28 cellular contexts compared by ENCODE assay signal in the genomic region with DNA sequence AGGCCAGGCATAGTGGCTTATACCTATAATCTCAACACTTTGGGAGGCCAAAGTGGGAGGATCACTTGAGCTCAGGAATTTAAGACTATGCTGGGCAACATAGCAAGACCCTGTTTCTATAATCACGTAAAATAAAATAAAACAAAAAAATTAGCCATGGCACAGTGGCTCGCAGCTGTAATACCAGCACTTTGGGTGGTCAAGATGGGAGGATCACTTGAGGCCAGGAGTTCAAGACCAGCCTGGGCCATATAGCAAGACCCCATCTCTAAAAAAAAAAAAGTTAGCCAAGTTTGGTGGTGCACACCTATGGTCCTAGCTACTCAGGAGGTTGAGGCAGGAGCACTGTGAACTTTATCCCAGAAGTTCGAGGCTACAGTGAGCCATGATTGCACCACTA.
"Had no signal": no experiment of that assay in that cellular context is flagged by ENCODE, and none has a peak within 500 bp of the region (broad histone marks: within the 10 kb centered on the region; RNA-seq: fewer than 3 reads in every experiment).

No MANE protein-coding gene starts in this region.

- H3K27me3 Mint-ChIP-seq: dendritic cell treated with granulocyte-macrophage colony-stimulating factor and Interleukin-4, amounts not matched to agents 40 ng/mL and 50 ng/mL, for 4 days; effector memory CD8-positive, alpha-beta T cell had no signal

- H3K4me3 Mint-ChIP-seq: dendritic cell treated with granulocyte-macrophage colony-stimulating factor and Interleukin-4, amounts not matched to agents 40 ng/mL and 50 ng/mL, for 4 days; effector memory CD8-positive, alpha-beta T cell; endodermal cell had no signal

- H3K27ac Mint-ChIP-seq: dendritic cell treated with granulocyte-macrophage colony-stimulating factor and Interleukin-4, amounts not matched to agents 40 ng/mL and 50 ng/mL, for 4 days; effector memory CD8-positive, alpha-beta T cell; endodermal cell had no signal

- DNase-seq: colonic mucosa; cortex of kidney; dermis blood vessel endothelial cell; dorsolateral prefrontal cortex; effector CD4-positive, alpha-beta T cell; effector CD8-positive, alpha-beta T cell; effector memory CD4-positive, alpha-beta T cell; effector memory CD8-positive, alpha-beta T cell; endodermal cell; erythroblast; esophagus squamous epithelium; foreskin fibroblast; foreskin keratinocyte; foreskin melanocyte; gastrocnemius medialis; glutamatergic neuron; head of caudate nucleus; heart right ventricle had no signal

- H3K9me3 ChIP-seq: colonic mucosa, esophagus muscularis mucosa, esophagus squamous epithelium, gastrocnemius medialis, gastroesophageal sphincter, heart right ventricle had no signal

- H3K27me3 ChIP-seq: colonic mucosa, dorsolateral prefrontal cortex, esophagus muscularis mucosa, esophagus squamous epithelium, foreskin keratinocyte, gastrocnemius medialis, gastroesophageal sphincter, heart right ventricle had no signal

- H3K4me3 ChIP-seq: colonic mucosa, coronary artery, dorsolateral prefrontal cortex, esophagus muscularis mucosa, esophagus squamous epithelium, gastrocnemius medialis, gastroesophageal sphincter, heart right ventricle had no signal

- H3K9me3 Mint-ChIP-seq: dendritic cell treated with granulocyte-macrophage colony-stimulating factor and Interleukin-4, amounts not matched to agents 40 ng/mL and 50 ng/mL, for 4 days; effector memory CD8-positive, alpha-beta T cell; endodermal cell had no signal

- H3K4me1 ChIP-seq: colonic mucosa, esophagus muscularis mucosa, esophagus squamous epithelium, foreskin keratinocyte, gastrocnemius medialis, gastroesophageal sphincter had no signal

- FAIRE-seq: colon, endometrium, endothelial cell of umbilical vein, frontal cortex had no signal

- H3K36me3 ChIP-seq: colonic mucosa, esophagus muscularis mucosa, esophagus squamous epithelium, gastrocnemius medialis had no signal

- ATAC-seq: effector memory CD8-positive, alpha-beta T cell; esophagus mucosa; foreskin keratinocyte; gastrocnemius medialis; gastroesophageal sphincter; heart right ventricle had no signal

- H3K4me1 Mint-ChIP-seq: endodermal cell had no signal

- H3K27ac ChIP-seq: colonic mucosa, coronary artery, dorsolateral prefrontal cortex, epithelial cell of prostate, esophagus muscularis mucosa, esophagus squamous epithelium, foreskin keratinocyte, gastrocnemius medialis, gastroesophageal sphincter, heart right ventricle had no signal
